In genomic region chr1:92931691-92932090, GRCh38 we compare ENCODE assay signal across 37 cellular contexts.
"Had no signal": no experiment of that assay in that cellular context is flagged by ENCODE, and none has a peak within 500 bp of the region (broad histone marks: within the 10 kb centered on the region; RNA-seq: fewer than 3 reads in every experiment).

No MANE protein-coding gene starts in this region.

- H3K36me3 ChIP-seq: adrenal gland, esophagus squamous epithelium, heart right ventricle, WERI-Rb-1 had no signal

- DNase-seq: activated CD4-positive, alpha-beta memory T cell treated with anti-CD3 and anti-CD28 coated beads for 36 hours; activated CD4-positive, alpha-beta T cell treated with anti-CD3 and anti-CD28 coated beads for 36 hours; activated CD4-positive, alpha-beta T cell treated with anti-CD3 and anti-CD28 coated beads, Interleukin-2, amount 10 ng/mL, durations not matched to agents 24 days and 14 days; activated CD4-positive, CD25-positive, alpha-beta regulatory T cell; activated CD4-positive, CD25-positive, alpha-beta regulatory T cell treated with anti-CD3 and anti-CD28 coated beads, Interleukin-2, amount 50 U/mL, for 72 hours; activated CD8-positive, alpha-beta memory T cell treated with anti-CD3 and anti-CD28 coated beads, Interleukin-2, amount 10 ng/mL, durations not matched to agents 7 days and 5 days; activated CD8-positive, alpha-beta memory T cell treated with anti-CD3 and anti-CD28 coated beads, Interleukin-2, amount 50 U/mL, for 4 hours; activated CD8-positive, alpha-beta T cell treated with anti-CD3 and anti-CD28 coated beads, Interleukin-2, amount 10 ng/mL, durations not matched to agents 7 days and 5 days; activated effector memory CD4-positive, alpha-beta T cell treated with anti-CD3 and anti-CD28 coated beads, Interleukin-2, amount 50 U/mL, for 16 hours; activated naive CD4-positive, alpha-beta T cell treated with anti-CD3 and anti-CD28 coated beads for 36 hours; activated naive CD8-positive, alpha-beta T cell treated with anti-CD3 and anti-CD28 coated beads for 36 hours; activated naive CD8-positive, alpha-beta T cell treated with anti-CD3 and anti-CD28 coated beads, Interleukin-2, amount 50 U/mL, for 24 hours; activated T-cell treated with anti-CD3 and anti-CD28 coated beads, Interleukin-2, amount 50 U/mL, for 1 hour; adrenal gland; amygdala; aorta; body of pancreas; caudate nucleus; cortex of kidney; dermis blood vessel endothelial cell; effector CD4-positive, alpha-beta T cell; esophagus squamous epithelium; foreskin fibroblast; heart right ventricle; T-helper 1 cell; T-helper 17 cell; T1000; WERI-Rb-1 had no signal

- H3K9me3 Mint-ChIP-seq: activated CD4-positive, alpha-beta memory T cell treated with anti-CD3 and anti-CD28 coated beads for 36 hours; activated CD4-positive, alpha-beta T cell treated with anti-CD3 and anti-CD28 coated beads, Interleukin-2, amount 10 ng/mL, durations not matched to agents 24 days and 14 days; activated naive CD4-positive, alpha-beta T cell treated with anti-CD3 and anti-CD28 coated beads for 36 hours; activated naive CD4-positive, alpha-beta T cell treated with anti-CD3 and anti-CD28 coated beads, Interleukin-2, amount 50 U/mL, for 24 hours; activated naive CD8-positive, alpha-beta T cell treated with anti-CD3 and anti-CD28 coated beads for 36 hours; activated naive CD8-positive, alpha-beta T cell treated with anti-CD3 and anti-CD28 coated beads, Interleukin-2, amount 50 U/mL, for 24 hours; activated T-helper 17 cell treated with anti-CD3 and anti-CD28 coated beads, Interleukin-2, amount 50 U/mL, for 72 hours; T-helper 2 cell treated with Interferon-gamma antibody and Interleukin-4, amounts not matched to agents 5 μg/mL and 100 μg/mL, for 36 hours had no signal

- FAIRE-seq: colon, endometrium, endothelial cell of umbilical vein, frontal cortex had no signal

- H3K4me3 Mint-ChIP-seq: activated CD4-positive, alpha-beta memory T cell treated with anti-CD3 and anti-CD28 coated beads for 36 hours; activated CD4-positive, alpha-beta T cell treated with anti-CD3 and anti-CD28 coated beads for 36 hours; activated CD4-positive, alpha-beta T cell treated with anti-CD3 and anti-CD28 coated beads, Interleukin-2, amount 10 ng/mL, durations not matched to agents 24 days and 14 days; activated CD8-positive, alpha-beta memory T cell treated with anti-CD3 and anti-CD28 coated beads, Interleukin-2, amount 10 ng/mL, durations not matched to agents 7 days and 5 days; activated CD8-positive, alpha-beta T cell treated with anti-CD3 and anti-CD28 coated beads, Interleukin-2, amount 10 ng/mL, durations not matched to agents 7 days and 5 days; activated naive CD4-positive, alpha-beta T cell treated with anti-CD3 and anti-CD28 coated beads for 36 hours; activated naive CD4-positive, alpha-beta T cell treated with anti-CD3 and anti-CD28 coated beads, Interleukin-2, amount 50 U/mL, for 24 hours; activated naive CD8-positive, alpha-beta T cell treated with anti-CD3 and anti-CD28 coated beads for 36 hours; activated naive CD8-positive, alpha-beta T cell treated with anti-CD3 and anti-CD28 coated beads, Interleukin-2, amount 50 U/mL, for 24 hours; activated T-helper 17 cell treated with anti-CD3 and anti-CD28 coated beads, Interleukin-2, amount 50 U/mL, for 72 hours; T-helper 17 cell; T-helper 2 cell treated with Interferon-gamma antibody and Interleukin-4, amounts not matched to agents 5 μg/mL and 100 μg/mL, for 36 hours had no signal

- H3K27me3 ChIP-seq: adrenal gland, body of pancreas, esophagus squamous epithelium, heart right ventricle, hepatocyte had no signal

- H3K27ac ChIP-seq: adrenal gland, body of pancreas, epithelial cell of prostate, esophagus squamous epithelium, heart right ventricle, hepatocyte, WERI-Rb-1 had no signal

- H2AFZ ChIP-seq: hepatocyte had no signal

- ATAC-seq: activated CD4-positive, alpha-beta T cell treated with anti-CD3 and anti-CD28 coated beads for 36 hours; activated CD8-positive, alpha-beta memory T cell treated with anti-CD3 and anti-CD28 coated beads, Interleukin-2, amount 10 ng/mL, durations not matched to agents 7 days and 5 days; activated CD8-positive, alpha-beta T cell treated with anti-CD3 and anti-CD28 coated beads, Interleukin-2, amount 10 ng/mL, durations not matched to agents 7 days and 5 days; activated naive CD8-positive, alpha-beta T cell treated with anti-CD3 and anti-CD28 coated beads, Interleukin-2, amount 50 U/mL, for 24 hours; activated T-helper 17 cell treated with anti-CD3 and anti-CD28 coated beads, Interleukin-2, amount 50 U/mL, for 72 hours; body of pancreas; heart right ventricle; T-helper 17 cell had no signal

- H3K4me2 ChIP-seq: hepatocyte had no signal

- H3K27ac Mint-ChIP-seq: activated CD4-positive, alpha-beta memory T cell treated with anti-CD3 and anti-CD28 coated beads for 36 hours; activated CD4-positive, alpha-beta T cell treated with anti-CD3 and anti-CD28 coated beads for 36 hours; activated CD4-positive, alpha-beta T cell treated with anti-CD3 and anti-CD28 coated beads, Interleukin-2, amount 10 ng/mL, durations not matched to agents 24 days and 14 days; activated CD8-positive, alpha-beta memory T cell treated with anti-CD3 and anti-CD28 coated beads, Interleukin-2, amount 10 ng/mL, durations not matched to agents 7 days and 5 days; activated CD8-positive, alpha-beta T cell treated with anti-CD3 and anti-CD28 coated beads, Interleukin-2, amount 10 ng/mL, durations not matched to agents 7 days and 5 days; activated naive CD4-positive, alpha-beta T cell treated with anti-CD3 and anti-CD28 coated beads for 36 hours; activated naive CD4-positive, alpha-beta T cell treated with anti-CD3 and anti-CD28 coated beads, Interleukin-2, amount 50 U/mL, for 24 hours; activated naive CD8-positive, alpha-beta T cell treated with anti-CD3 and anti-CD28 coated beads for 36 hours; activated naive CD8-positive, alpha-beta T cell treated with anti-CD3 and anti-CD28 coated beads, Interleukin-2, amount 50 U/mL, for 24 hours; activated T-helper 17 cell treated with anti-CD3 and anti-CD28 coated beads, Interleukin-2, amount 50 U/mL, for 72 hours; T-helper 17 cell; T-helper 2 cell treated with Interferon-gamma antibody and Interleukin-4, amounts not matched to agents 5 μg/mL and 100 μg/mL, for 36 hours had no signal

- H3K27me3 Mint-ChIP-seq: activated CD4-positive, alpha-beta memory T cell treated with anti-CD3 and anti-CD28 coated beads for 36 hours; activated CD4-positive, alpha-beta T cell treated with anti-CD3 and anti-CD28 coated beads for 36 hours; activated CD4-positive, alpha-beta T cell treated with anti-CD3 and anti-CD28 coated beads, Interleukin-2, amount 10 ng/mL, durations not matched to agents 24 days and 14 days; activated CD8-positive, alpha-beta memory T cell treated with anti-CD3 and anti-CD28 coated beads, Interleukin-2, amount 10 ng/mL, durations not matched to agents 7 days and 5 days; activated naive CD4-positive, alpha-beta T cell treated with anti-CD3 and anti-CD28 coated beads, Interleukin-2, amount 50 U/mL, for 24 hours; activated naive CD8-positive, alpha-beta T cell treated with anti-CD3 and anti-CD28 coated beads for 36 hours; activated naive CD8-positive, alpha-beta T cell treated with anti-CD3 and anti-CD28 coated beads, Interleukin-2, amount 50 U/mL, for 24 hours; activated T-helper 17 cell treated with anti-CD3 and anti-CD28 coated beads, Interleukin-2, amount 50 U/mL, for 72 hours; T-helper 17 cell had no signal

- H3K4me3 ChIP-seq: adrenal gland, body of pancreas, esophagus squamous epithelium, heart right ventricle, hepatocyte had no signal

- H3K9me3 ChIP-seq: adrenal gland, body of pancreas, esophagus squamous epithelium, heart right ventricle had no signal
